In genomic region chr14:58463147-58463546, GRCh38 we compare ENCODE assay signal across 10 cellular contexts.
"Had no signal": no experiment of that assay in that cellular context is flagged by ENCODE, and none has a peak within 500 bp of the region (broad histone marks: within the 10 kb centered on the region; RNA-seq: fewer than 3 reads in every experiment).

No MANE protein-coding gene starts in this region.

- ATAC-seq: HCT116, HepG2 had no signal

- DNase-seq: GM23248, GOT3, H7, HFFc6, KG1 had no signal

- H3K4me3 ChIP-seq: GM23248, HAP-1 had no signal

- H3K27ac ChIP-seq: GM23248, HL-60 had no signal

- H3K4me3 Mint-ChIP-seq: HFFc6, IgD-negative memory B cell had no signal

- H3K4me1 Mint-ChIP-seq: IgD-negative memory B cell had no signal

- H3K9me3 ChIP-seq: HAP-1 had no signal

- H3K9ac ChIP-seq: GM23248 had no signal

- H3K27me3 Mint-ChIP-seq: IgD-negative memory B cell had no signal

- H3K4me1 ChIP-seq: HAP-1 had no signal

- H2AFZ ChIP-seq: GM23248 had no signal

- H3K27ac Mint-ChIP-seq: HFFc6, IgD-negative memory B cell had no signal

- H3K9me3 Mint-ChIP-seq: HFFc6, IgD-negative memory B cell had no signal
